26 cellular contexts compared by ENCODE assay signal in the genomic region with DNA sequence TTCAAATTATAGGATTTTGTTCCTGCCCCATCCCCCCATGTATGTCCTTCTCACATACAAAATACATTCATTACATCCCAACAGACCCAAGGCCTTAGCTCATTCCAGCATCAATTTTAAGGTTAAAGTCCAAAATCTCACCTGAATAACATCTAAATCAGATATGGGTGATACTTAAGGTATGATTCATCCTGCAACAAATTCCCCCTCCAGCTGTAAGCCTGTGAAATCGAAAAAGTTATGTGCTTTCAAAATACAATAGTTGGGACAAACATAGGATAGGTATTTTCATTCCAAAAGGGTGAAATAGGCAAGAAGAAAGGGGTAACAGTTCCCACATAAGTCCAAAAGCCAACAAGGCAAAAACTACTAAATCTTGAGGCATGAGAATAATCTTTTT.
DNase-seq lines count a peak whose midpoint lies in the region; FAIRE-seq and TF ChIP-seq lines count a peak whose summit lies in the region.
"Had no signal": no experiment of that assay in that cellular context is flagged by ENCODE, and none has a peak within 500 bp of the region (broad histone marks: within the 10 kb centered on the region; RNA-seq: fewer than 3 reads in every experiment).

No MANE protein-coding gene starts in this region.

- H2BK12ac ChIP-seq in trophoblast cell (ENCODE audit: low read length), result no peak overlapping the region

- H3K4me1 ChIP-seq in endodermal cell (ENCODE audit: control insufficient read depth, insufficient read depth, low read length), result peaks cover 20% of the 10 kb centered on the region
- H3K4me1 ChIP-seq in trophoblast cell (ENCODE audit: control insufficient read depth in 1 of 2, insufficient read depth in 2 of 2, low read length in 2 of 2), result peaks cover 0 to 2% of the 10 kb centered on the region in 2 experiments
- H3K4me1 ChIP-seq: BE2C, BLaER1 had no signal

- H3K79me2 ChIP-seq in trophoblast cell (ENCODE audit: control insufficient read depth, insufficient read depth, low read length, poor library complexity), result no peaks in the 10 kb centered on the region

- no peaks in the 10 kb centered on the region for H3K27me3 Mint-ChIP-seq in endodermal cell (ENCODE audit: insufficient read depth)

- H3K79me1 ChIP-seq in trophoblast cell (ENCODE audit: low read length), result no peaks in the 10 kb centered on the region

- no peak overlapping the region for H3K4me2 ChIP-seq in trophoblast cell (ENCODE audit: low read length)
- H3K4me2 ChIP-seq: BLaER1 had no signal

- H2AK5ac ChIP-seq in trophoblast cell (ENCODE audit: low read length), result no peak overlapping the region

- H3K9me3 ChIP-seq in endodermal cell (ENCODE audit: control insufficient read depth, low read length) (peaks cover 27% of the 10 kb centered on the region), trophoblast cell (ENCODE audit: insufficient read depth, low read depth, low read length) (no peaks in the 10 kb centered on the region)
- H3K9me3 ChIP-seq: BE2C, BLaER1 had no signal

- no peak overlapping the region for H4K12ac ChIP-seq in trophoblast cell (ENCODE audit: low read depth, low read length)

- DNase-seq in bronchial epithelial cell (ENCODE audit: low read depth) (peak; percentile 34), endodermal cell (no peak), trophoblast cell (peak; percentile 54 to 91), NCI-H1048 (lab: John Stamatoyannopoulos, UW) (no peak), caudate nucleus (lab: John Stamatoyannopoulos, UW) (no peak)
- DNase-seq: 8988T; ACHN; BE2C; C1 segment of cervical spinal cord; CD4-positive, alpha-beta memory T cell; CD4-positive, CD25-positive, alpha-beta regulatory T cell; CD8-positive, alpha-beta memory T cell; COR-L47; DMS 273 treated with DMSO at 0.1 percent for 48 hours; DMS153; DMS53; DMS79; DND-41; EL; GDM1 had no signal

- no peak overlapping the region for H3K23ac ChIP-seq in trophoblast cell (ENCODE audit: low read length)

- peaks cover 37% of the 10 kb centered on the region for H3K4me1 Mint-ChIP-seq in endodermal cell
- H3K4me1 Mint-ChIP-seq: CD14-positive monocyte; CD4-positive, CD25-positive, alpha-beta regulatory T cell; CD8-positive, alpha-beta memory T cell had no signal

- 83% methylated on average over 1 of the region's 1 CpG; no CpG with 5 or more reads in 1 of the 2 experiments for WGBS in endodermal cell (ENCODE audit: insufficient coverage in 1 of 2, insufficient read length in 1 of 2), 2 experiments
- no CpG with 5 or more reads among the region's 1 CpG for WGBS in trophoblast cell (ENCODE audit: extremely low coverage, insufficient coverage, insufficient read length)

- H3K9me3 Mint-ChIP-seq in endodermal cell, result peaks cover 18% of the 10 kb centered on the region

- H3K14ac ChIP-seq in trophoblast cell (ENCODE audit: low read length), result no peak overlapping the region

- no peak overlapping the region for H4K91ac ChIP-seq in trophoblast cell (ENCODE audit: low read depth, low read length)

- no peak overlapping the region for H3K4ac ChIP-seq in trophoblast cell (ENCODE audit: low read depth, low read length)

- no peak overlapping the region for H4K8ac ChIP-seq in trophoblast cell (ENCODE audit: low read depth, low read length)

- H3K9ac ChIP-seq in endodermal cell (ENCODE audit: extremely low read depth, low read length, poor library complexity, severe bottlenecking) (no peak overlapping the region), trophoblast cell (ENCODE audit: low read length) (no peak overlapping the region)
- H3K9ac ChIP-seq: BLaER1 had no signal

- H2BK5ac ChIP-seq in trophoblast cell (ENCODE audit: low read depth, low read length, poor library complexity), result no peak overlapping the region

- H3K27ac ChIP-seq in endodermal cell (ENCODE audit: low read depth, low read length), result no peak overlapping the region
- H3K27ac ChIP-seq in trophoblast cell (ENCODE audit: low read depth, low read length), result no peak overlapping the region
- H3K27ac ChIP-seq in caudate nucleus (ENCODE audit: low read depth, low read length), result no peak overlapping the region
- H3K27ac ChIP-seq: BLaER1 had no signal

- H3K18ac ChIP-seq in trophoblast cell (ENCODE audit: low read length), result no peak overlapping the region

- peaks cover 3% of the 10 kb centered on the region for H3K36me3 Mint-ChIP-seq in endodermal cell (ENCODE audit: low read depth)
- H3K36me3 Mint-ChIP-seq: CD14-positive monocyte; CD4-positive, alpha-beta memory T cell; CD4-positive, CD25-positive, alpha-beta regulatory T cell; CD8-positive, alpha-beta memory T cell had no signal

- H2AFZ ChIP-seq in trophoblast cell (ENCODE audit: insufficient read depth, low read length, poor library complexity), result no peak overlapping the region

- no peaks in the 10 kb centered on the region for H3K36me3 ChIP-seq in bronchial epithelial cell (ENCODE audit: control insufficient read depth, insufficient read depth, low read length)
- H3K36me3 ChIP-seq in endodermal cell (ENCODE audit: control insufficient read depth, insufficient read depth, low read length), result no peaks in the 10 kb centered on the region
- no peaks in the 10 kb centered on the region for H3K36me3 ChIP-seq in trophoblast cell (ENCODE audit: control insufficient read depth in 1 of 2, insufficient read depth in 2 of 2, low read length in 2 of 2)
- H3K36me3 ChIP-seq: BE2C, BLaER1 had no signal

- no peaks in the 10 kb centered on the region for H3K27me3 ChIP-seq in bronchial epithelial cell (ENCODE audit: control insufficient read depth, insufficient read depth, low read length)
- H3K27me3 ChIP-seq in endodermal cell (ENCODE audit: control insufficient read depth, insufficient read depth, low read length, poor library complexity, severe bottlenecking), result no peaks in the 10 kb centered on the region
- no peaks in the 10 kb centered on the region for H3K27me3 ChIP-seq in trophoblast cell (ENCODE audit: insufficient read depth, low read length)
- H3K27me3 ChIP-seq: BE2C, BLaER1 had no signal

- H3K4me3 ChIP-seq in bronchial epithelial cell (ENCODE audit: low read depth, low read length), result no peak overlapping the region
- peak overlapping the region; percentile 27 for H3K4me3 ChIP-seq in endodermal cell (ENCODE audit: low read length)
- no peak overlapping the region for H3K4me3 ChIP-seq in trophoblast cell (ENCODE audit: low read depth, low read length)
- H3K4me3 ChIP-seq: BLaER1, GM12878 had no signal

- no peak overlapping the region for H3K27ac Mint-ChIP-seq in endodermal cell
- H3K27ac Mint-ChIP-seq: CD14-positive monocyte; CD4-positive, alpha-beta memory T cell; CD4-positive, CD25-positive, alpha-beta regulatory T cell; CD8-positive, alpha-beta memory T cell had no signal

- FAIRE-seq in bronchial epithelial cell (lab: Jason Lieb, UNC), result no peak
- FAIRE-seq: A204.1, GM12878, GM12892, GM18507 had no signal

- no peak overlapping the region for H3K4me3 Mint-ChIP-seq in endodermal cell
- H3K4me3 Mint-ChIP-seq: CD14-positive monocyte; CD4-positive, alpha-beta memory T cell; CD4-positive, CD25-positive, alpha-beta regulatory T cell; CD8-positive, alpha-beta memory T cell had no signal

- H2BK120ac ChIP-seq in trophoblast cell (ENCODE audit: insufficient read depth, low read length, poor library complexity), result no peak overlapping the region

- TF ChIP-seq CTCF in bronchial epithelial cell (IDR thresholded peaks at IDR 0.05; ENCODE audit: insufficient read depth, low read length, severe bottlenecking) (no peak), endodermal cell (conservative IDR thresholded peaks at IDR 0.05) (no peak)

Comparison
In these comparisons a context has a peak if more than half of its experiments do, and no peak if none do; other contexts are left out.
1. DNase-seq: peak in bronchial epithelial cell (single experiment) and trophoblast cell (2 of 2); none in endodermal cell (single experiment), NCI-H1048 (single experiment) and caudate nucleus (0 of 61).